In genomic region chr12:49322367-49322707, GRCh38 we compare ENCODE assay signal across 8 cellular contexts. TPM values are rescaled to one million over a fixed set of nuclear protein-coding genes. Genes with fewer than 3 reads are reported as not detected.
DNase-seq lines count a peak whose midpoint lies in the region; ATAC-seq and TF ChIP-seq lines count a peak whose summit lies in the region.

No MANE protein-coding gene starts in this region.

- no peaks in the 10 kb centered on the region for H3K27me3 ChIP-seq in spleen (replicated peaks in 1 of 7)

- WGBS in spleen, 5 donors: 37 to 45% (median 40%) methylated on average over 12 of the region's 12 CpGs

- DNase-seq in activated B cell treated with CpG ODN at 0.5 μM for 24 hours (no peak), spleen (no peak), AG20443 (ENCODE audit: low spot score) (no peak), OCI-M2 (lab: John Stamatoyannopoulos, UW; ENCODE audit: unreplicated experiment) (no peak), HuH-7.5 (ENCODE audit: low spot score) (no peak)
- DNase-seq in NK-92 treated with Interleukin-12 subunit alpha and Interleukin-12 subunit beta, amount 100 ng/mL, for 24 hours (lab: John Stamatoyannopoulos, UW): no peak

- H3K9me3 ChIP-seq in HEK293 (ENCODE audit: control insufficient read depth, insufficient read depth, low read depth, low read length): no peaks in the 10 kb centered on the region
- H3K9me3 ChIP-seq in spleen: no peaks in the 10 kb centered on the region

- no peaks in the 10 kb centered on the region for H3K36me3 Mint-ChIP-seq in activated B cell treated with CpG ODN at 0.5 μM for 24 hours (ENCODE audit: low read depth)

- peak overlapping the region; percentile 16; the same call in 1 of the 2 replicates for H3K27ac ChIP-seq in HEK293 (ENCODE audit: extremely low read depth, low read depth, low read length)
- H3K27ac ChIP-seq in spleen: peak overlapping the region in 7 of 8 donors; percentile 14 to 82 (median 73)

- H3K9me3 Mint-ChIP-seq in activated B cell treated with CpG ODN at 0.5 μM for 24 hours: no peaks in the 10 kb centered on the region

- H3K4me3 ChIP-seq in HEK293 (ENCODE audit: low read depth, low read length): peak overlapping the region; percentile 73
- peak overlapping the region; percentile 52 for H3K4me3 ChIP-seq in iPS-11a (ENCODE audit: low read depth, low read length)
- peak overlapping the region; percentile 49 to 87 (median 68) for H3K4me3 ChIP-seq in spleen

- H3K4me1 ChIP-seq in HEK293 (ENCODE audit: control insufficient read depth, insufficient read depth, low read length): 0 out of 2 replicates have a peak, but pooled peaks cover 4% of the 10 kb centered on the region
- H3K4me1 ChIP-seq in spleen: peaks cover 4 to 29% (median 18%) of the 10 kb centered on the region in 6 donors

- ATAC-seq in activated B cell treated with CpG ODN at 0.5 μM for 24 hours (ENCODE audit: low read depth): no peak

- H3K4me3 Mint-ChIP-seq in activated B cell treated with CpG ODN at 0.5 μM for 24 hours: peak overlapping the region; percentile 94

- H3K36me3 ChIP-seq in HEK293 (ENCODE audit: control insufficient read depth in 2 of 2, insufficient read depth in 1 of 2, low read length in 2 of 2) (peaks cover 21 to 34% of the 10 kb centered on the region in 2 experiments), spleen (peaks cover 0 to 20% (median 0%) of the 10 kb centered on the region in 6 donors)

- TF ChIP-seq CTCF in HEK293 (tag by site-specific recombination; IDR thresholded peaks at IDR 0.05) (no peak), activated B cell treated with CpG ODN at 0.5 μM for 24 hours (IDR thresholded peaks at IDR 0.05) (no peak), spleen (IDR thresholded peaks at IDR 0.05 in 8 of 11, conservative IDR thresholded peaks at IDR 0.05 in 3 of 11) (no peak)

- no peaks in the 10 kb centered on the region for H3K27me3 Mint-ChIP-seq in activated B cell treated with CpG ODN at 0.5 μM for 24 hours

- intact Hi-C loops in activated B cell treated with CpG ODN at 0.5 μM for 24 hours (cut with micrococcal nuclease): no loop called here
- intact Hi-C loops in spleen (cut with DNase I; ENCODE audit: low total_unique reads): no loop called here

- peaks cover 18% of the 10 kb centered on the region for H3K4me1 Mint-ChIP-seq in activated B cell treated with CpG ODN at 0.5 μM for 24 hours

- POLR2A ChIA-PET in HEK293 (lab: Yijun Ruan, JAX): interaction anchor here (0.7 to 4.0 kb wide), 20 partner anchors 13 to 469 kb away, joined by 3 to 94 read pairs (median 6); partner anchors contain the start of genes C1QL4, DNAJC22, PRPH and SPATS2
- POLR2A ChIA-PET in activated B cell treated with CpG ODN at 0.5 μM for 24 hours (lab: Charles Lee): interaction anchor here (0.6 to 2.0 kb wide), 14 partner anchors 13 to 853 kb away, joined by 3 to 14 read pairs (median 5); partner anchors contain the start of genes SPATS2, TMBIM6, TUBA1B and TUBA1C

- CTCF ChIA-PET in HEK293 (lab: Yijun Ruan, JAX): interaction anchor here (0.6 to 4.4 kb wide), 13 partner anchors 9 to 850 kb away, joined by 3 to 43 read pairs (median 7); partner anchors contain the start of genes DNAJC22 and PRPH
- CTCF ChIA-PET in activated B cell treated with CpG ODN at 0.5 μM for 24 hours (lab: Charles Lee): interaction anchor here (0.8 to 3.3 kb wide), 5 partner anchors 9 to 62 kb away, joined by 3 to 12 read pairs (median 8); partner anchors contain the start of gene DNAJC22

- TF ChIP-seq POLR2A in spleen (IDR thresholded peaks at IDR 0.05): no peak

- H3K27ac Mint-ChIP-seq in activated B cell treated with CpG ODN at 0.5 μM for 24 hours: peak overlapping the region; percentile 50

TF ChIP-seq in HEK293, 187 proteins besides CTCF, POLR2A, EP300 and RAD21 (continues in another document):
- TF ChIP-seq BCL11B (tag by site-specific recombination; IDR thresholded peaks at IDR 0.05; ENCODE audit: low read depth) (no peak), ZNF366 (tag by site-specific recombination; conservative IDR thresholded peaks at IDR 0.05) (no peak), ZSCAN30 (tag by site-specific recombination; IDR thresholded peaks at IDR 0.05) (no peak), ZNF148 (tag by site-specific recombination; IDR thresholded peaks at IDR 0.05; ENCODE audit: borderline replicate concordance) (no peak), ZNF280D (tag by site-specific recombination; IDR thresholded peaks at IDR 0.05) (0 out of 2 replicates have a peak, but pooled peaks have one; percentile 60), ZNF639 (tag by site-specific recombination; IDR thresholded peaks at IDR 0.05) (0 out of 2 replicates have a peak, but pooled peaks have one; percentile 63), PRDM6 (tag by site-specific recombination; IDR thresholded peaks at IDR 0.05) (no peak)

RNA-seq across cellular contexts. Expression of gene TROAP, which starts 0.7 kb away (rescaled TPM):
- 2.0 and 3.1 TPM in 2 replicates for total RNA-seq in activated B cell treated with CpG ODN at 0.5 μM for 24 hours
- total RNA-seq in spleen: 10 to 100 TPM in 1 of 7 donors, 1 to 10 TPM in 6; 2.5 to 11.9 (median 4.0) TPM
- 10 to 100 TPM in 1 of 3 donors, 1 to 10 TPM in 2; 3.2 to 10.8 (median 4.8) TPM for polyA plus RNA-seq in spleen

RNA-seq across cellular contexts. Expression of gene C1QL4, which starts 14.7 kb away (rescaled TPM):
- total RNA-seq in activated B cell treated with CpG ODN at 0.5 μM for 24 hours: not detected in 2 replicates
- not detected for total RNA-seq in spleen
- polyA plus RNA-seq in spleen: not detected

RNA-seq across cellular contexts. Expression of gene DNAJC22, which starts 24.4 kb away (rescaled TPM):
- total RNA-seq in activated B cell treated with CpG ODN at 0.5 μM for 24 hours (not detected in 2 replicates), spleen (1 to 10 TPM in 2 of 7 donors, under 1 TPM in 5; 0.43 to 1.9 (median 0.89) TPM)
- polyA plus RNA-seq in spleen: under 1 TPM; 0.10 to 0.48 (median 0.20) TPM

RNA-seq across cellular contexts. Expression of gene PRPH, which starts 27.4 kb away (rescaled TPM):
- total RNA-seq in activated B cell treated with CpG ODN at 0.5 μM for 24 hours: not detected in 2 replicates
- 1 to 10 TPM in 3 of 7 donors, under 1 TPM in 4; 0.26 to 2.6 (median 0.98) TPM for total RNA-seq in spleen
- polyA plus RNA-seq in spleen: 1 to 10 TPM in 2 of 3 donors, under 1 TPM in 1; 0.67 to 3.0 (median 2.5) TPM

RNA-seq across cellular contexts. Expression of gene SPATS2, which starts 44.9 kb away (rescaled TPM):
- 18.9 and 22.2 TPM in 2 replicates for total RNA-seq in activated B cell treated with CpG ODN at 0.5 μM for 24 hours
- total RNA-seq in spleen: 10 to 100 TPM; 15.8 to 27.0 (median 20.7) TPM
- polyA plus RNA-seq in spleen: 10 to 100 TPM in 1 of 3 donors, 1 to 10 TPM in 2; 7.1 to 10.1 (median 9.1) TPM
